In the genomic region with DNA sequence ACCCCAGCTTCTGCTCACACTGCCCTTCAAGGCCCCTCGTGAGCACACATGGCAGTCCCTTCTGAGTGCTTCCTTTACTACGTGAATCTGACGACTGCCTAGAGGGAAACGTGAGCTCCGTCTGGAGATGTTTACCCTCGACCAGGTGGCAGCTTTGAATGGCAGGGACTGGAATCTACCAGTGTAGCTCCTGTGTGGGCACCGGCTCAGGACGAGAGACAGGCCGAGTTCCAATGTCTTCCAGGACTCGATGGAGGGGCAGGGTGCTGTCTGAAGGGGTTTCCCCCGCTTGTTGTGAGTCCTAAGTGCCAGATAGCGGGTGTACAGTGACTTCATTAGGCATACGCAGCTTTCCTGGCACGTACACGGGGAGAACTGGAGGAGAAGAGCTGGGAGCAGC, we compare ENCODE assay signal across 17 cellular contexts.
DNase-seq lines count a peak whose midpoint lies in the region; TF ChIP-seq lines count a peak whose summit lies in the region.
"Had no signal": no experiment of that assay in that cellular context is flagged by ENCODE, and none has a peak within 500 bp of the region (broad histone marks: within the 10 kb centered on the region; RNA-seq: fewer than 3 reads in every experiment).

No MANE protein-coding gene starts in this region.

- H3K27ac ChIP-seq in ascending aorta, result no peak overlapping the region
- H3K27ac ChIP-seq: C4-2B, GM23248 had no signal

- DNase-seq in NCI-H2171 treated with DMSO at 0.1 percent for 48 hours (lab: John Stamatoyannopoulos, UW) (peak; percentile 6), NCI-H2171 (lab: John Stamatoyannopoulos, UW) (no peak), COLO668 (lab: John Stamatoyannopoulos, UW; ENCODE audit: unreplicated experiment) (peak; percentile 31), SHP77 treated with DMSO at 0.1 percent for 48 hours (lab: John Stamatoyannopoulos, UW) (peak; percentile 18), ascending aorta (ENCODE audit: low spot score in 2 of 2) (no peak), mesenteric fat pad (ENCODE audit: low spot score) (no peak)
- DNase-seq: CD4-positive, CD25-positive, alpha-beta regulatory T cell; CD8-positive, alpha-beta T cell; DMS 273 treated with DMSO at 0.1 percent for 48 hours; DMS79; EL; GDM1; GM23248; H7; HCEC 1CT had no signal

- TF ChIP-seq CTCF in ascending aorta (IDR thresholded peaks at IDR 0.05), result no peak

- intact Hi-C loops in ascending aorta (cut with DNase I), result no loop called here

- H3K4me1 ChIP-seq in ascending aorta, result no peaks in the 10 kb centered on the region

- no peaks in the 10 kb centered on the region for H3K9me3 ChIP-seq in ascending aorta

- H3K36me3 ChIP-seq in ascending aorta, result no peaks in the 10 kb centered on the region

- H3K27me3 ChIP-seq in ascending aorta, result no peaks in the 10 kb centered on the region

- no peak overlapping the region for H3K4me3 ChIP-seq in ascending aorta
- H3K4me3 ChIP-seq: GM12878, GM23248 had no signal

Comparison
In these comparisons a context has a peak if more than half of its experiments do, and no peak if none do; other contexts are left out.
1. DNase-seq: peak in NCI-H2171 treated with DMSO at 0.1 percent for 48 hours (single experiment), COLO668 (single experiment) and SHP77 treated with DMSO at 0.1 percent for 48 hours (single experiment); none in NCI-H2171 (single experiment), ascending aorta (0 of 2) and mesenteric fat pad (single experiment).